In the genomic region with DNA sequence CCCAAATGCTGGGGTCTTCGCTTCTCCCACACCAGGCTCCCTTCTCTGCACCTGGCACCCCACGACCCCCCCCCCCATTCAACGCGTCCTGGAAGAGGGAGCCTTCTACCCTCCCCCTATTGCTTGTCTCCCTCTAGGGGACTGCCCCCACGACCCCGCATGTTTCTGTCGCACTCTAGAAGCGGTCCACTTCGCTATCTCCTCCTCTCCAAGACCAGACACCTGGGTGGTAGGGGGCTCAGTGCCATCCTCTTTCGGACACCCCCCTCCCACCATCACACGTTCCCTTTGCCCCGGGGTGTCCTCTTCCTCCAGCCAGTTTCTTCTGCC, we compare ENCODE assay signal across 8 cellular contexts. TPM values are rescaled to one million over a fixed set of nuclear protein-coding genes. Genes with fewer than 3 reads are reported as not detected.
DNase-seq lines count a peak whose midpoint lies in the region; ATAC-seq and TF ChIP-seq lines count a peak whose summit lies in the region.

No MANE protein-coding gene starts in this region.

- H3K36me3 Mint-ChIP-seq in naive thymus-derived CD4-positive, alpha-beta T cell: peaks cover 4 to 39% (median 9%) of the 10 kb centered on the region in 5 donors

- H3K27ac ChIP-seq in KMS-11 (peak overlapping the region; percentile 72), colonic mucosa (peak overlapping the region; percentile 81)
- peak overlapping the region; percentile 96 for H3K27ac ChIP-seq in naive thymus-derived CD4-positive, alpha-beta T cell (ENCODE audit: low read depth, low read length)

- H3K27me3 ChIP-seq in KMS-11 (ENCODE audit: insufficient read depth, low read depth): no peaks in the 10 kb centered on the region
- H3K27me3 ChIP-seq in colonic mucosa: peaks cover 7% of the 10 kb centered on the region
- no peaks in the 10 kb centered on the region for H3K27me3 ChIP-seq in naive thymus-derived CD4-positive, alpha-beta T cell (ENCODE audit: control insufficient read depth in 2 of 2, insufficient read depth in 2 of 2, low read length in 2 of 2)

- H3K4me1 Mint-ChIP-seq in naive thymus-derived CD4-positive, alpha-beta T cell: peaks cover 47 to 64% (median 52%) of the 10 kb centered on the region in 7 donors

- DNase-seq in AG04449 (ENCODE audit: low read depth, low spot score): no peak
- no peak for DNase-seq in colonic mucosa
- DNase-seq in naive thymus-derived CD4-positive, alpha-beta T cell: no peak
- DNase-seq in NCI-H82 (lab: John Stamatoyannopoulos, UW): no peak
- no peak for DNase-seq in stimulated activated naive CD4-positive, alpha-beta T cell treated with Interleukin-2 at 50 U/mL for 16 hours (lab: John Stamatoyannopoulos, UW)
- no peak for DNase-seq in germinal center (ENCODE audit: low spot score)
- DNase-seq in DMS79 treated with DMSO at 0.1 percent for 48 hours (lab: John Stamatoyannopoulos, UW): no peak

- no peaks in the 10 kb centered on the region for H4K20me1 ChIP-seq in KMS-11 (ENCODE audit: insufficient read depth)

- H3K9ac ChIP-seq in KMS-11 (peak overlapping the region; percentile 86), colonic mucosa (ENCODE audit: low read depth in 2 of 2, low read length in 2 of 2) (peak overlapping the region; percentile 73 to 77)

- H3K9me3 Mint-ChIP-seq in naive thymus-derived CD4-positive, alpha-beta T cell: peaks cover 0 to 6% (median 0%) of the 10 kb centered on the region in 11 donors

- no peak for TF ChIP-seq CTCF in AG04449 (IDR thresholded peaks at IDR 0.05; ENCODE audit: insufficient read depth, low read length, missing control alignments)
- no peak for TF ChIP-seq CTCF in KMS-11 (conservative IDR thresholded peaks at IDR 0.05; ENCODE audit: low read depth, low read length)
- TF ChIP-seq CTCF in colonic mucosa (IDR thresholded peaks at IDR 0.05): no peak

- peak overlapping the region; percentile 87 for H3K4me3 ChIP-seq in AG04449 (ENCODE audit: low read depth, low read length)
- peak overlapping the region; percentile 29 for H3K4me3 ChIP-seq in KMS-11 (IDR thresholded peaks at IDR 0.05; ENCODE audit: insufficient read depth, low read depth, low read length)
- peak overlapping the region; percentile 84 for H3K4me3 ChIP-seq in colonic mucosa
- peak overlapping the region; percentile 94 for H3K4me3 ChIP-seq in naive thymus-derived CD4-positive, alpha-beta T cell (ENCODE audit: low read length)

- H3K4me1 ChIP-seq in KMS-11 (ENCODE audit: low read depth, poor library complexity, severe bottlenecking) (peaks cover 32% of the 10 kb centered on the region), colonic mucosa (peaks cover 6% of the 10 kb centered on the region)
- peaks cover 44 to 64% of the 10 kb centered on the region in 2 donors for H3K4me1 ChIP-seq in naive thymus-derived CD4-positive, alpha-beta T cell (ENCODE audit: control insufficient read depth in 2 of 2, insufficient read depth in 2 of 2, low read length in 2 of 2)

- CTCF ChIA-PET in AG04449 (lab: Yijun Ruan, JAX): interaction anchor here (0.6 to 6.8 kb wide), 16 partner anchors 12 to 148 kb away, joined by 3 to 103 read pairs (median 4); partner anchors contain the start of genes AXL, B9D2 and HNRNPUL1
- CTCF ChIA-PET in naive thymus-derived CD4-positive, alpha-beta T cell (lab: Charles Lee): interaction anchor here (0.6 to 3.4 kb wide), 17 partner anchors 9 to 574 kb away, joined by 3 to 39 read pairs (median 4); partner anchors contain the start of genes B9D2, HNRNPUL1 and RAB4B

- intact Hi-C loops in colonic mucosa (cut with DNase I): no loop called here
- intact Hi-C loops in naive thymus-derived CD4-positive, alpha-beta T cell (cut with micrococcal nuclease): loop anchor here (1.0 to 10.0 kb wide), 9 partner anchors 44 to 1520 kb away; partner anchors contain the start of genes SERTAD3 (in 2 of the 2), DYRK1B (in 1 of the 2), MIA (in 1 of the 2) and RAB4B (in 1 of the 2)

- H3K27ac Mint-ChIP-seq in naive thymus-derived CD4-positive, alpha-beta T cell: peak overlapping the region; percentile 92 to 98 (median 94)

- peak overlapping the region; percentile 70 for H2AFZ ChIP-seq in KMS-11 (ENCODE audit: low read depth)

- H3K9me3 ChIP-seq in colonic mucosa: no peaks in the 10 kb centered on the region
- no peaks in the 10 kb centered on the region for H3K9me3 ChIP-seq in naive thymus-derived CD4-positive, alpha-beta T cell (ENCODE audit: control insufficient read depth in 2 of 3, low read length in 3 of 3)

- POLR2A ChIA-PET in AG04449 (lab: Yijun Ruan, JAX): interaction anchor here (0.6 to 3.8 kb wide), 5 partner anchors 11 to 95 kb away, joined by 3 to 29 read pairs (median 5); partner anchors contain the start of genes B9D2 and CCDC97
- POLR2A ChIA-PET in naive thymus-derived CD4-positive, alpha-beta T cell (lab: Charles Lee): interaction anchor here (0.8 to 9.2 kb wide), 21 partner anchors 10 to 217 kb away, joined by 3 to 127 read pairs (median 4); partner anchors contain the start of genes B9D2, BCKDHA, CCDC97 and DMAC2

- peak overlapping the region; percentile 92 to 100 (median 98) for H3K4me3 Mint-ChIP-seq in naive thymus-derived CD4-positive, alpha-beta T cell

- no peaks in the 10 kb centered on the region for H3K27me3 Mint-ChIP-seq in naive thymus-derived CD4-positive, alpha-beta T cell

- no peak for ATAC-seq in naive thymus-derived CD4-positive, alpha-beta T cell

- peaks cover 46% of the 10 kb centered on the region for H3K79me2 ChIP-seq in KMS-11 (ENCODE audit: insufficient read depth, low read depth)

- H3K36me3 ChIP-seq in KMS-11 (ENCODE audit: insufficient read depth) (peaks cover 3% of the 10 kb centered on the region; the same call in 1 of the 2 replicates), colonic mucosa (no peaks in the 10 kb centered on the region)
- H3K36me3 ChIP-seq in naive thymus-derived CD4-positive, alpha-beta T cell (ENCODE audit: control insufficient read depth in 2 of 3, insufficient read depth in 3 of 3, low read length in 3 of 3): peaks cover 5 to 30% (median 9%) of the 10 kb centered on the region in 3 experiments

- H3K4me2 ChIP-seq in KMS-11: peak overlapping the region; percentile 95

RNA-seq across cellular contexts. Expression of gene TGFB1, which starts 1.5 kb away (rescaled TPM):
- 10 to 100 TPM in 1 of 2 donors, 1 to 10 TPM in 1; 7.7 to 14.6 TPM for total RNA-seq in colonic mucosa
- total RNA-seq in naive thymus-derived CD4-positive, alpha-beta T cell: 100 to 1,000 TPM in 3 of 5 experiments, 10 to 100 TPM in 2; 91.2 to 322 (median 185) TPM
- 10 to 100 TPM; 31.4 to 62.3 TPM for polyA plus RNA-seq in naive thymus-derived CD4-positive, alpha-beta T cell

RNA-seq across cellular contexts. Expression of gene B9D2, which starts 11.7 kb away (rescaled TPM):
- 10 to 100 TPM in 1 of 2 donors, 1 to 10 TPM in 1; 8.4 to 10.4 TPM for total RNA-seq in colonic mucosa
- 10 to 100 TPM; 11.6 to 38.9 (median 12.5) TPM for total RNA-seq in naive thymus-derived CD4-positive, alpha-beta T cell
- polyA plus RNA-seq in naive thymus-derived CD4-positive, alpha-beta T cell: 10 to 100 TPM; 18.0 to 20.5 TPM

RNA-seq across cellular contexts. Expression of gene TMEM91, which starts 24.1 kb away (rescaled TPM):
- total RNA-seq in colonic mucosa: 1 to 10 TPM; 2.0 to 3.6 TPM
- 10 to 100 TPM in 4 of 5 experiments, 1 to 10 TPM in 1; 8.2 to 18.1 (median 16.0) TPM for total RNA-seq in naive thymus-derived CD4-positive, alpha-beta T cell
- polyA plus RNA-seq in naive thymus-derived CD4-positive, alpha-beta T cell: 1 to 10 TPM; 5.2 to 8.6 TPM

RNA-seq across cellular contexts. Expression of gene CCDC97, which starts 42.3 kb away (rescaled TPM):
- total RNA-seq in colonic mucosa: 10 to 100 TPM; 20.6 to 30.5 TPM
- total RNA-seq in naive thymus-derived CD4-positive, alpha-beta T cell: 10 to 100 TPM; 35.9 to 56.5 (median 49.1) TPM
- 10 to 100 TPM; 22.3 to 27.6 TPM for polyA plus RNA-seq in naive thymus-derived CD4-positive, alpha-beta T cell

RNA-seq across cellular contexts. Expression of gene EXOSC5, which starts 44.9 kb away (rescaled TPM):
- total RNA-seq in colonic mucosa: 10 to 100 TPM; 11.5 to 33.5 TPM
- total RNA-seq in naive thymus-derived CD4-positive, alpha-beta T cell: 10 to 100 TPM; 15.0 to 37.5 (median 20.6) TPM
- polyA plus RNA-seq in naive thymus-derived CD4-positive, alpha-beta T cell: 10 to 100 TPM; 76.0 to 84.8 TPM

Comparison
In these comparisons a context has a peak if more than half of its experiments do, and no peak if none do; other contexts are left out.
1. H3K4me3 ChIP-seq: peak in every context shown above with its lines; median percentile 94 in naive thymus-derived CD4-positive, alpha-beta T cell; 87 in AG04449; 84 in colonic mucosa; 29 in KMS-11.
2. RNA of gene TGFB1, which starts 1.5 kb away (total RNA-seq): 91.2 to 322 TPM in naive thymus-derived CD4-positive, alpha-beta T cell; 7.7 to 14.6 TPM in colonic mucosa; every median in the first group is over 4 times any median in the second.
3. Peak in every context shown above with its lines, with median percentiles within 50 percentile points of each other: H3K27ac ChIP-seq.